ENCODE assay signal across 8 cellular contexts in genomic region chr16:67561501-67561823, GRCh38. TPM values are rescaled to one million over a fixed set of nuclear protein-coding genes. Genes with fewer than 3 reads are reported as not detected.
A peak's percentile ranks its signal among the peaks of the same experiment; 100 is the strongest.
DNase-seq lines count a peak whose midpoint lies in the region; ATAC-seq, FAIRE-seq and TF ChIP-seq lines count a peak whose summit lies in the region.

No MANE protein-coding gene starts in this region.

- CTCF ChIA-PET in A549 (lab: Yijun Ruan, JAX) = interaction anchor here (1.0 to 6.9 kb wide), 25 partner anchors 7 to 255 kb away, joined by 3 to 80 read pairs (median 10); partner anchors contain the start of genes ATP6V0D1, C16orf86, CARMIL2 and ENKD1

- peaks cover 17% of the 10 kb centered on the region for H3K4me1 ChIP-seq in A549
- H3K4me1 ChIP-seq in HUES64 (ENCODE audit: insufficient read depth, low read length) = peaks cover 11% of the 10 kb centered on the region; the same call in 1 of the 2 replicates
- peaks cover 14% of the 10 kb centered on the region for H3K4me1 ChIP-seq in mucosa of stomach (ENCODE audit: control insufficient read depth, insufficient read depth, low read length)

- H3K27ac ChIP-seq in A549 (peak overlapping the region; percentile 99 to 100), HUES64 (ENCODE audit: low read depth, low read length) (peak overlapping the region; percentile 100; the same call in 1 of the 2 replicates), caudate nucleus (ENCODE audit: low read depth, low read length) (peak overlapping the region; percentile 53)

- H3K9ac ChIP-seq in HUES64 (ENCODE audit: low read depth, low read length) = peak overlapping the region; percentile 74
- H3K9ac ChIP-seq in mucosa of stomach (ENCODE audit: low read length) = peak overlapping the region; percentile 64

- POLR2A ChIA-PET in A549 (lab: Yijun Ruan, JAX) = interaction anchor here (0.8 to 3.4 kb wide), 4 partner anchors 14 to 99 kb away, joined by 4 to 17 read pairs (median 9); partner anchors contain the start of genes ACD and PARD6A

- no peaks in the 10 kb centered on the region for H3K27me3 ChIP-seq in HUES64 (ENCODE audit: insufficient read depth, low read length)
- H3K27me3 ChIP-seq in mucosa of stomach (ENCODE audit: control insufficient read depth, insufficient read depth, low read length) = no peaks in the 10 kb centered on the region

- H3K4me3 ChIP-seq in A549 (peak overlapping the region; percentile 87), HUES64 (ENCODE audit: low read length) (peak overlapping the region; percentile 87), mucosa of stomach (ENCODE audit: low read length) (no peak overlapping the region)

- no peaks in the 10 kb centered on the region for H3K9me3 ChIP-seq in A549
- H3K9me3 ChIP-seq in HUES64 (ENCODE audit: insufficient read depth, low read depth, low read length) = no peaks in the 10 kb centered on the region
- H3K9me3 ChIP-seq in mucosa of stomach (ENCODE audit: control insufficient read depth, low read length) = no peaks in the 10 kb centered on the region

- no peak for ATAC-seq in A549
- ATAC-seq in GM21825 (IDR thresholded peaks at IDR 0.05; ENCODE audit: unreplicated experiment) = no peak
- ATAC-seq in HG02588 (IDR thresholded peaks at IDR 0.05; ENCODE audit: unreplicated experiment) = no peak

- TF ChIP-seq RAD21 in A549 (conservative IDR thresholded peaks at IDR 0.05 in 1 of 2, IDR thresholded peaks at IDR 0.05 in 1 of 2) = no peak

- H3K36me3 ChIP-seq in HUES64 (ENCODE audit: insufficient read depth, low read length) (0 out of 2 replicates have a peak, but pooled peaks cover 2% of the 10 kb centered on the region), mucosa of stomach (ENCODE audit: control insufficient read depth, insufficient read depth, low read length) (no peaks in the 10 kb centered on the region)

- no peak for TF ChIP-seq POLR2A in A549 (IDR thresholded peaks at IDR 0.05; ENCODE audit: low read length)

- no peak for TF ChIP-seq EP300 in A549 (IDR thresholded peaks at IDR 0.05)

- DNase-seq in A549 (ENCODE audit: low read depth in 1 of 2, low spot score in 1 of 2) (no peak), caudate nucleus (lab: John Stamatoyannopoulos, UW) (no peak), NCI-H2107 (lab: John Stamatoyannopoulos, UW) (no peak)
- no peak for DNase-seq in activated CD4-positive, alpha-beta T cell treated with anti-CD3 and anti-CD28 coated beads, Interleukin-2, amount 50 U/mL, for 4 hours

- FAIRE-seq in A549 (lab: Jason Lieb, UNC) = no peak

- peak overlapping the region; percentile 90 for H3K4me2 ChIP-seq in A549

- WGBS in A549 (ENCODE audit: missing lambda C conversion rate) = 17% methylated on average over 8 of the region's 8 CpGs
- WGBS in HUES64 = 3% methylated on average over 8 of the region's 8 CpGs

- no peak for TF ChIP-seq CTCF in A549 (IDR thresholded peaks at IDR 0.05)

TF ChIP-seq in A549, 52 proteins besides CTCF, POLR2A, EP300 and RAD21:
- TF ChIP-seq ZSCAN20 (CRISPR knock-in tag; IDR thresholded peaks at IDR 0.05) = no peak
- no peak for TF ChIP-seq FOSB (CRISPR knock-in tag; IDR thresholded peaks at IDR 0.05)
- no peak for TF ChIP-seq HEYL (CRISPR knock-in tag; IDR thresholded peaks at IDR 0.05)
- no peak for TF ChIP-seq MYC (IDR thresholded peaks at IDR 0.05; ENCODE audit: borderline replicate concordance, low read length)
- no peak for TF ChIP-seq ELK1 (IDR thresholded peaks at IDR 0.05; ENCODE audit: low read depth, low read length)
- TF ChIP-seq MAZ (IDR thresholded peaks at IDR 0.05; ENCODE audit: borderline replicate concordance, low read depth, low read length) = no peak
- no peak for TF ChIP-seq HDAC2 (IDR thresholded peaks at IDR 0.05)
- TF ChIP-seq HES2 (IDR thresholded peaks at IDR 0.05) = no peak
- no peak for TF ChIP-seq NPAS2 (CRISPR knock-in tag; IDR thresholded peaks at IDR 0.05; ENCODE audit: borderline replicate concordance)
- TF ChIP-seq SMC3 (IDR thresholded peaks at IDR 0.05) = no peak
- TF ChIP-seq CEBPB (IDR thresholded peaks at IDR 0.05) = no peak

RNA-seq across cellular contexts. Expression of gene CTCF, which starts 0.9 kb away (rescaled TPM):
- polyA plus RNA-seq in A549 (2011; rRNA removed) (51.5 and 58.4 TPM in 2 replicates), A549 (2017; fragmentation: RNase III; extraction: RNeasy Plus Mini Kit Qiagen cat#74134 plus additional on column Dnase treatment) (38.6 to 42.5 TPM (median 40.8 TPM) in 3 replicates)
- 25.3 and 26.9 TPM in 2 replicates for polyA plus RNA-seq in A549 (2012; cell fraction: cytosol; rRNA removed)
- polyA plus RNA-seq in A549 (2012; cell fraction: nucleus; rRNA removed) = 17.0 and 22.5 TPM in 2 replicates
- polyA minus RNA-seq in A549 (2011; rRNA and poly(A)+ RNA removed) = 51.4 and 53.3 TPM in 2 replicates
- polyA plus RNA-seq in HUES64 (2013, experiment 1 of 2) = 58.9 TPM
- 56.5 TPM for polyA plus RNA-seq in HUES64 (2013, experiment 2 of 2)

RNA-seq across cellular contexts. Expression of gene RIPOR1, which starts 32.8 kb away (rescaled TPM):
- polyA plus RNA-seq in A549 (2011; rRNA removed) (5.6 and 7.2 TPM in 2 replicates), A549 (2017; fragmentation: RNase III; extraction: RNeasy Plus Mini Kit Qiagen cat#74134 plus additional on column Dnase treatment) (22.5 to 24.7 TPM (median 23.0 TPM) in 3 replicates)
- polyA plus RNA-seq in A549 (2012; cell fraction: cytosol; rRNA removed) = 16.2 and 18.1 TPM in 2 replicates
- polyA plus RNA-seq in A549 (2012; cell fraction: nucleus; rRNA removed) = 48.3 and 50.0 TPM in 2 replicates
- 9.3 and 12.8 TPM in 2 replicates for polyA minus RNA-seq in A549 (2011; rRNA and poly(A)+ RNA removed)
- polyA plus RNA-seq in HUES64 (2013, experiment 1 of 2) = 6.0 TPM
- polyA plus RNA-seq in HUES64 (2013, experiment 2 of 2) = 8.7 TPM
